1 cellular context compared by ENCODE assay signal in the genomic region with DNA sequence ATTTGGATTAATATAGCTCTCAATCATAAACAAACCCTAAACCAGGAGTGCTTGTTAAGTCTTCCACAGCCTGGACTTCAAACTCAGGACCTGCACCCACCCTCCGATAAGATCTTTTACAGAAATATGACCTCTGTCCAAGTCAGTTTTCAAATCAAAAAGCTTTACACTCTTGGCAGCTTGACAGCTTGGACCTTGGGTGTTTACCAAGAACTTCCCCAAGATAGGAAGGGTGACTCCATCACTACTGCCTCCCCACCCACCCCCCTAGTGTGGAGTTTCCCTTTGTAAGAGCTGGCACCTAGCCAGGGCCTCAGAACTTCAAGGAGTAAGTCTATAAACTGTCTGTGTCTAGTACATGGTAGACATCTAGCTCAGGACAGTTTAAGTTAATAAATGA.
TF ChIP-seq lines count a peak whose summit lies in the region.

No MANE protein-coding gene starts in this region.

TF ChIP-seq in K562, 482 proteins besides CTCF, POLR2A, EP300 and RAD21 (continued from another document and continues in another):
- TF ChIP-seq, protein P1, sequence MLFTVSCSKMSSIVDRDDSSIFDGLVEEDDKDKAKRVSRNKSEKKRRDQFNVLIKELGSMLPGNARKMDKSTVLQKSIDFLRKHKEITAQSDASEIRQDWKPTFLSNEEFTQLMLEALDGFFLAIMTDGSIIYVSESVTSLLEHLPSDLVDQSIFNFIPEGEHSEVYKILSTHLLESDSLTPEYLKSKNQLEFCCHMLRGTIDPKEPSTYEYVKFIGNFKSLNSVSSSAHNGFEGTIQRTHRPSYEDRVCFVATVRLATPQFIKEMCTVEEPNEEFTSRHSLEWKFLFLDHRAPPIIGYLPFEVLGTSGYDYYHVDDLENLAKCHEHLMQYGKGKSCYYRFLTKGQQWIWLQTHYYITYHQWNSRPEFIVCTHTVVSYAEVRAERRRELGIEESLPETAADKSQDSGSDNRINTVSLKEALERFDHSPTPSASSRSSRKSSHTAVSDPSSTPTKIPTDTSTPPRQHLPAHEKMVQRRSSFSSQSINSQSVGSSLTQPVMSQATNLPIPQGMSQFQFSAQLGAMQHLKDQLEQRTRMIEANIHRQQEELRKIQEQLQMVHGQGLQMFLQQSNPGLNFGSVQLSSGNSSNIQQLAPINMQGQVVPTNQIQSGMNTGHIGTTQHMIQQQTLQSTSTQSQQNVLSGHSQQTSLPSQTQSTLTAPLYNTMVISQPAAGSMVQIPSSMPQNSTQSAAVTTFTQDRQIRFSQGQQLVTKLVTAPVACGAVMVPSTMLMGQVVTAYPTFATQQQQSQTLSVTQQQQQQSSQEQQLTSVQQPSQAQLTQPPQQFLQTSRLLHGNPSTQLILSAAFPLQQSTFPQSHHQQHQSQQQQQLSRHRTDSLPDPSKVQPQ (CRISPR knock-in tag; IDR thresholded peaks at IDR 0.05; ENCODE audit: borderline replicate concordance), result no peak
- no peak for TF ChIP-seq SAFB (IDR thresholded peaks at IDR 0.05; ENCODE audit: borderline replicate concordance, low read depth, low read length)
- no peak for TF ChIP-seq CHD2 (IDR thresholded peaks at IDR 0.05; ENCODE audit: low read depth, low read length)
- TF ChIP-seq SMARCA4 (IDR thresholded peaks at IDR 0.05), result 0 out of 2 replicates have a peak, but pooled peaks have one; percentile 19
- TF ChIP-seq XRCC5 (IDR thresholded peaks at IDR 0.05; ENCODE audit: low read depth, low read length), result no peak
- TF ChIP-seq FOSL1 (tag; conservative IDR thresholded peaks at IDR 0.05), result peak; percentile 69
- peak; percentile 73 for TF ChIP-seq SMAD1 (IDR thresholded peaks at IDR 0.05; ENCODE audit: low read depth, low read length, partially characterized antibody)
- TF ChIP-seq CCAR2 (IDR thresholded peaks at IDR 0.05; ENCODE audit: low read depth, low read length), result no peak
- TF ChIP-seq SOX6 (IDR thresholded peaks at IDR 0.05), result peak; percentile 57; the same call in 1 of the 2 replicates
- TF ChIP-seq LCOR (CRISPR knock-in tag; IDR thresholded peaks at IDR 0.05), result no peak
- TF ChIP-seq STAT5A (IDR thresholded peaks at IDR 0.05; ENCODE audit: borderline replicate concordance, low read length), result no peak
- TF ChIP-seq HDAC3 (IDR thresholded peaks at IDR 0.05; ENCODE audit: borderline replicate concordance, partially characterized antibody), result no peak
- TF ChIP-seq ZNF445 (CRISPR knock-in tag; IDR thresholded peaks at IDR 0.05; ENCODE audit: low read depth), result no peak
- no peak for TF ChIP-seq ZNF239 (CRISPR knock-in tag; IDR thresholded peaks at IDR 0.05)
- 0 out of 4 replicates have a peak, but pooled peaks of 1 of the 2 experiments have one; percentile 25 for TF ChIP-seq ZNF318 (IDR thresholded peaks at IDR 0.05; ENCODE audit: borderline replicate concordance in 1 of 2, low read depth in 1 of 2)
- TF ChIP-seq TGIF2 (CRISPR knock-in tag; IDR thresholded peaks at IDR 0.05), result no peak
- TF ChIP-seq JUND (IDR thresholded peaks at IDR 0.05; ENCODE audit: borderline replicate concordance, low read depth, low read length), result peak; percentile 81
- TF ChIP-seq JUND (tag; IDR thresholded peaks at IDR 0.05; ENCODE audit: borderline replicate concordance, low read depth, low read length), result peak; percentile 46; the same call in 1 of the 3 replicates
- no peak for TF ChIP-seq RUNX1 (IDR thresholded peaks at IDR 0.05; ENCODE audit: low read depth)
- no peak for TF ChIP-seq CC2D1A (IDR thresholded peaks at IDR 0.05)
- no peak for TF ChIP-seq RNF2 (IDR thresholded peaks at IDR 0.05)
- TF ChIP-seq ATF3 (IDR thresholded peaks at IDR 0.05), result peak; percentile 62; the same call in 1 of the 2 replicates
- no peak for TF ChIP-seq ATF3 (CRISPR knock-in tag; conservative IDR thresholded peaks at IDR 0.05)
- TF ChIP-seq ZNF408 (CRISPR knock-in tag; IDR thresholded peaks at IDR 0.05; ENCODE audit: low read depth), result no peak
- peak; percentile 67; the same call in 1 of the 2 replicates for TF ChIP-seq SMARCE1 (IDR thresholded peaks at IDR 0.05)
- TF ChIP-seq ZNF75A (CRISPR knock-in tag; IDR thresholded peaks at IDR 0.05), result no peak
- no peak for TF ChIP-seq NCOA6 (IDR thresholded peaks at IDR 0.05)
- TF ChIP-seq BCL6 (CRISPR knock-in tag; IDR thresholded peaks at IDR 0.05), result no peak
- TF ChIP-seq, protein P2, sequence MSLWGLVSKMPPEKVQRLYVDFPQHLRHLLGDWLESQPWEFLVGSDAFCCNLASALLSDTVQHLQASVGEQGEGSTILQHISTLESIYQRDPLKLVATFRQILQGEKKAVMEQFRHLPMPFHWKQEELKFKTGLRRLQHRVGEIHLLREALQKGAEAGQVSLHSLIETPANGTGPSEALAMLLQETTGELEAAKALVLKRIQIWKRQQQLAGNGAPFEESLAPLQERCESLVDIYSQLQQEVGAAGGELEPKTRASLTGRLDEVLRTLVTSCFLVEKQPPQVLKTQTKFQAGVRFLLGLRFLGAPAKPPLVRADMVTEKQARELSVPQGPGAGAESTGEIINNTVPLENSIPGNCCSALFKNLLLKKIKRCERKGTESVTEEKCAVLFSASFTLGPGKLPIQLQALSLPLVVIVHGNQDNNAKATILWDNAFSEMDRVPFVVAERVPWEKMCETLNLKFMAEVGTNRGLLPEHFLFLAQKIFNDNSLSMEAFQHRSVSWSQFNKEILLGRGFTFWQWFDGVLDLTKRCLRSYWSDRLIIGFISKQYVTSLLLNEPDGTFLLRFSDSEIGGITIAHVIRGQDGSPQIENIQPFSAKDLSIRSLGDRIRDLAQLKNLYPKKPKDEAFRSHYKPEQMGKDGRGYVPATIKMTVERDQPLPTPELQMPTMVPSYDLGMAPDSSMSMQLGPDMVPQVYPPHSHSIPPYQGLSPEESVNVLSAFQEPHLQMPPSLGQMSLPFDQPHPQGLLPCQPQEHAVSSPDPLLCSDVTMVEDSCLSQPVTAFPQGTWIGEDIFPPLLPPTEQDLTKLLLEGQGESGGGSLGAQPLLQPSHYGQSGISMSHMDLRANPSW (CRISPR knock-in tag; IDR thresholded peaks at IDR 0.05), result no peak
- TF ChIP-seq THRB (CRISPR knock-in tag; conservative IDR thresholded peaks at IDR 0.05), result no peak
- TF ChIP-seq IFI16 (CRISPR knock-in tag; IDR thresholded peaks at IDR 0.05), result no peak
- no peak for TF ChIP-seq ZNF766 (CRISPR knock-in tag; conservative IDR thresholded peaks at IDR 0.05)
- no peak for TF ChIP-seq RBM15 (IDR thresholded peaks at IDR 0.05; ENCODE audit: insufficient read depth, low read length)
- no peak; the same call in 1 of the 2 replicates for TF ChIP-seq LEF1 (IDR thresholded peaks at IDR 0.05)
- TF ChIP-seq SMARCB1 (IDR thresholded peaks at IDR 0.05; ENCODE audit: insufficient read length, low read depth), result no peak
- TF ChIP-seq MAZ (CRISPR knock-in tag; conservative IDR thresholded peaks at IDR 0.05 in 1 of 2, IDR thresholded peaks at IDR 0.05 in 1 of 2), result no peak
- TF ChIP-seq MTA1 (IDR thresholded peaks at IDR 0.05; ENCODE audit: borderline replicate concordance), result 0 out of 2 replicates have a peak, but pooled peaks have one; percentile 42
- peak; percentile 84 for TF ChIP-seq NFIX (CRISPR knock-in tag; IDR thresholded peaks at IDR 0.05; ENCODE audit: low read depth)
- no peak for TF ChIP-seq YBX1 (IDR thresholded peaks at IDR 0.05)
- no peak for TF ChIP-seq HMGN3 (IDR thresholded peaks at IDR 0.05; ENCODE audit: borderline replicate concordance, extremely low read depth, insufficient read length, low read depth, low read length)
- TF ChIP-seq CBX1 (IDR thresholded peaks at IDR 0.05; ENCODE audit: low read depth), result no peak
- TF ChIP-seq FOXA3 (CRISPR knock-in tag; conservative IDR thresholded peaks at IDR 0.05 in 1 of 2, IDR thresholded peaks at IDR 0.05 in 1 of 2), result peak in 1 of 2 experiments; percentile 66; a peak in 2 of 4 replicates
- no peak for TF ChIP-seq TOE1 (IDR thresholded peaks at IDR 0.05; ENCODE audit: borderline replicate concordance)
- TF ChIP-seq TOE1 (CRISPR knock-in tag; IDR thresholded peaks at IDR 0.05; ENCODE audit: borderline replicate concordance, low read depth), result no peak
- TF ChIP-seq TCF15 (CRISPR knock-in tag; IDR thresholded peaks at IDR 0.05), result no peak
- TF ChIP-seq, protein P3, sequence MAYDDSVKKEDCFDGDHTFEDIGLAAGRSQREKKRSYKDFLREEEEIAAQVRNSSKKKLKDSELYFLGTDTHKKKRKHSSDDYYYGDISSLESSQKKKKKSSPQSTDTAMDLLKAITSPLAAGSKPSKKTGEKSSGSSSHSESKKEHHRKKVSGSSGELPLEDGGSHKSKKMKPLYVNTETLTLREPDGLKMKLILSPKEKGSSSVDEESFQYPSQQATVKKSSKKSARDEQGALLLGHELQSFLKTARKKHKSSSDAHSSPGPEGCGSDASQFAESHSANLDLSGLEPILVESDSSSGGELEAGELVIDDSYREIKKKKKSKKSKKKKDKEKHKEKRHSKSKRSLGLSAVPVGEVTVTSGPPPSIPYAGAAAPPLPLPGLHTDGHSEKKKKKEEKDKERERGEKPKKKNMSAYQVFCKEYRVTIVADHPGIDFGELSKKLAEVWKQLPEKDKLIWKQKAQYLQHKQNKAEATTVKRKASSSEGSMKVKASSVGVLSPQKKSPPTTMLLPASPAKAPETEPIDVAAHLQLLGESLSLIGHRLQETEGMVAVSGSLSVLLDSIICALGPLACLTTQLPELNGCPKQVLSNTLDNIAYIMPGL (CRISPR knock-in tag; IDR thresholded peaks at IDR 0.05), result no peak
- TF ChIP-seq BRF1 (IDR thresholded peaks at IDR 0.05; ENCODE audit: borderline replicate concordance, extremely low read depth, insufficient read length), result no peak
- peak; percentile 81 for TF ChIP-seq CTBP1 (IDR thresholded peaks at IDR 0.05; ENCODE audit: borderline replicate concordance)
